Comparison of ENCODE assay signal across 20 cellular contexts in genomic region chr12:10571141-10571540, GRCh38. TPM values are rescaled to one million over a fixed set of nuclear protein-coding genes. Genes with fewer than 3 reads are reported as not detected.
A peak's percentile ranks its signal among the peaks of the same experiment; 100 is the strongest.
DNase-seq lines count a peak whose midpoint lies in the region; ATAC-seq lines count a peak whose summit lies in the region.
"Had no signal": no experiment of that assay in that cellular context is flagged by ENCODE, and none has a peak within 500 bp of the region (broad histone marks: within the 10 kb centered on the region; RNA-seq: fewer than 3 reads in every experiment).

No MANE protein-coding gene starts in this region.

- no peak overlapping the region for H2BK5ac ChIP-seq in mesenchymal stem cell (ENCODE audit: low read depth, low read length, poor library complexity, severe bottlenecking)

- H4K8ac ChIP-seq in mesenchymal stem cell (ENCODE audit: low read length) = no peak overlapping the region

- H3K14ac ChIP-seq in mesenchymal stem cell (ENCODE audit: low read length in 2 of 2) = no peak overlapping the region

- WGBS in mesenchymal stem cell = 69% methylated on average over 9 of the region's 11 CpGs
- WGBS in aorta, 2 donors = 92% methylated on average over 11 of the region's 11 CpGs

- H3K79me1 ChIP-seq in mesenchymal stem cell (replicated peaks; ENCODE audit: low read length, poor library complexity, severe bottlenecking) = no peaks in the 10 kb centered on the region

- peaks cover 10% of the 10 kb centered on the region for H3K36me3 Mint-ChIP-seq in activated naive CD8-positive, alpha-beta T cell
- peaks cover 31% of the 10 kb centered on the region for H3K36me3 Mint-ChIP-seq in activated naive CD8-positive, alpha-beta T cell treated with anti-CD3 and anti-CD28 coated beads for 36 hours

- H3K4me1 ChIP-seq in mesenchymal stem cell (ENCODE audit: control insufficient read depth, insufficient read depth, low read depth, low read length) (peaks cover 2% of the 10 kb centered on the region), aorta (ENCODE audit: control insufficient read depth in 1 of 2, insufficient read depth in 2 of 2, low read length in 2 of 2) (no peaks in the 10 kb centered on the region)

- ATAC-seq in aorta (ENCODE audit: low FRiP score) = no peak

- no peak overlapping the region for H2BK120ac ChIP-seq in mesenchymal stem cell (ENCODE audit: low read depth, low read length)

- H3K4ac ChIP-seq in mesenchymal stem cell (ENCODE audit: low read depth in 1 of 2, low read length in 2 of 2) = no peak overlapping the region

- H3K4me2 ChIP-seq in mesenchymal stem cell (ENCODE audit: low read length, poor library complexity, severe bottlenecking) = no peak overlapping the region

- peak overlapping the region; percentile 81 for H3K27ac Mint-ChIP-seq in activated naive CD8-positive, alpha-beta T cell
- H3K27ac Mint-ChIP-seq in activated naive CD8-positive, alpha-beta T cell treated with anti-CD3 and anti-CD28 coated beads for 36 hours = no peak overlapping the region

- H3K9me3 Mint-ChIP-seq in activated naive CD8-positive, alpha-beta T cell (ENCODE audit: low read depth) = no peaks in the 10 kb centered on the region
- H3K9me3 Mint-ChIP-seq in activated naive CD8-positive, alpha-beta T cell treated with anti-CD3 and anti-CD28 coated beads for 36 hours = peaks cover 1% of the 10 kb centered on the region

- H3K27me3 ChIP-seq in mesenchymal stem cell (ENCODE audit: control insufficient read depth in 1 of 2, insufficient read depth in 1 of 2, low read length in 2 of 2) = no peaks in the 10 kb centered on the region
- no peaks in the 10 kb centered on the region for H3K27me3 ChIP-seq in aorta (ENCODE audit: control insufficient read depth in 1 of 2, insufficient read depth in 2 of 2, low read length in 1 of 2)

- H2BK15ac ChIP-seq in mesenchymal stem cell (ENCODE audit: low read depth, poor library complexity, severe bottlenecking) = no peak overlapping the region

- H3K9ac ChIP-seq in mesenchymal stem cell (ENCODE audit: low read length) = no peak overlapping the region

- no peaks in the 10 kb centered on the region for H3K27me3 Mint-ChIP-seq in activated naive CD8-positive, alpha-beta T cell
- H3K27me3 Mint-ChIP-seq in activated naive CD8-positive, alpha-beta T cell treated with anti-CD3 and anti-CD28 coated beads for 36 hours = no peaks in the 10 kb centered on the region

- H3K23ac ChIP-seq in mesenchymal stem cell (ENCODE audit: low read length in 2 of 2) = no peak overlapping the region

- intact Hi-C loops in aorta (cut with DNase I) = no loop called here

- H3K18ac ChIP-seq in mesenchymal stem cell (ENCODE audit: low read depth in 1 of 2, low read length in 2 of 2) = no peak overlapping the region

- no peaks in the 10 kb centered on the region for H3K9me3 ChIP-seq in mesenchymal stem cell (ENCODE audit: control insufficient read depth, low read length)
- no peaks in the 10 kb centered on the region for H3K9me3 ChIP-seq in aorta (ENCODE audit: control insufficient read depth, low read length)

- no peak overlapping the region for H3K4me3 ChIP-seq in mesenchymal stem cell (ENCODE audit: insufficient read depth in 1 of 2, low read depth in 1 of 2, low read length in 2 of 2)
- H3K4me3 ChIP-seq in aorta (ENCODE audit: low read length in 2 of 2) = no peak overlapping the region

- H3K4me1 Mint-ChIP-seq in activated naive CD8-positive, alpha-beta T cell (ENCODE audit: low read depth) = peaks cover 56% of the 10 kb centered on the region
- peaks cover 40% of the 10 kb centered on the region for H3K4me1 Mint-ChIP-seq in activated naive CD8-positive, alpha-beta T cell treated with anti-CD3 and anti-CD28 coated beads for 36 hours

- no peak overlapping the region for H4K91ac ChIP-seq in mesenchymal stem cell (ENCODE audit: low read length)

- H3K27ac ChIP-seq in mesenchymal stem cell (ENCODE audit: low read length, poor library complexity, severe bottlenecking) (peak overlapping the region; percentile 62), aorta (ENCODE audit: low read depth in 1 of 2, low read length in 2 of 2) (no peak overlapping the region)

- DNase-seq in activated naive CD8-positive, alpha-beta T cell treated with anti-CD3 and anti-CD28 coated beads for 36 hours = no peak
- DNase-seq in NCI-H82 (lab: John Stamatoyannopoulos, UW) (peak; percentile 72), mesenchymal stem cell (no peak), aorta (no peak), NCI-H69 (lab: John Stamatoyannopoulos, UW) (no peak), cerebellar nuclear complex (lab: John Stamatoyannopoulos, UW) (no peak)
- DNase-seq: 8988T, H7, IMR-90, KG1, MM.1S, NCI-H1417, NCI-H1694, NCI-H2081, NCI-H2171, NCI-H524, NCI-H774, RPMI8226, SHP77 had no signal

- peak overlapping the region; percentile 44 for H2AK5ac ChIP-seq in mesenchymal stem cell (ENCODE audit: low read length, severe bottlenecking)

- no peak overlapping the region for H2BK12ac ChIP-seq in mesenchymal stem cell (ENCODE audit: low read length in 2 of 2)

- H3K36me3 ChIP-seq in mesenchymal stem cell (ENCODE audit: control insufficient read depth in 1 of 2, insufficient read depth in 2 of 2, low read depth in 1 of 2, low read length in 2 of 2) (no peaks in the 10 kb centered on the region), aorta (ENCODE audit: control insufficient read depth in 1 of 2, insufficient read depth in 2 of 2, low read length in 1 of 2) (no peaks in the 10 kb centered on the region)

- no peak overlapping the region for H2AFZ ChIP-seq in mesenchymal stem cell (ENCODE audit: low read depth, low read length)

- H3K4me3 Mint-ChIP-seq in activated naive CD8-positive, alpha-beta T cell = no peak overlapping the region
- H3K4me3 Mint-ChIP-seq in activated naive CD8-positive, alpha-beta T cell treated with anti-CD3 and anti-CD28 coated beads for 36 hours = no peak overlapping the region

RNA-seq across cellular contexts. Expression of gene MAGOHB, which starts 42.3 kb away (rescaled TPM):
- total RNA-seq in activated naive CD8-positive, alpha-beta T cell treated with anti-CD3 and anti-CD28 coated beads for 36 hours = 100 to 1,000 TPM; 121 to 125 TPM
- 22.2 TPM for polyA plus RNA-seq in mesenchymal stem cell (2013, experiment 1 of 2)
- 27.1 TPM for polyA plus RNA-seq in mesenchymal stem cell (2013, experiment 2 of 2)
- 10 to 100 TPM; 13.6 to 18.1 TPM for total RNA-seq in aorta
- 10 to 100 TPM; 16.4 to 27.4 TPM for polyA plus RNA-seq in aorta

Comparison
In these comparisons a context has a peak if more than half of its experiments do, and no peak if none do; other contexts are left out.
1. RNA of gene MAGOHB, which starts 42.3 kb away (total RNA-seq): 121 to 125 TPM in activated naive CD8-positive, alpha-beta T cell treated with anti-CD3 and anti-CD28 coated beads for 36 hours; 13.6 to 18.1 TPM in aorta; every median in the first group is over 4 times any median in the second.